In genomic region chr6:21593412-21593926, GRCh38 we compare ENCODE assay signal across 8 cellular contexts. TPM values are rescaled to one million over a fixed set of nuclear protein-coding genes. Genes with fewer than 3 reads are reported as not detected.
DNase-seq lines count a peak whose midpoint lies in the region; ATAC-seq and TF ChIP-seq lines count a peak whose summit lies in the region.

SOX4 (plus strand) TSS chr6:21593751; CDS start chr6:21594535, 784 bp downstream.

- peak within 1 kb of the TSS; percentile 76 for H3K4me2 ChIP-seq in DND-41 (ENCODE audit: insufficient read depth, low read length)

- no peak within 1 kb of the TSS for H2AFZ ChIP-seq in DND-41 (ENCODE audit: low read depth, low read length)

- H3K27ac ChIP-seq in DND-41 (ENCODE audit: low read length) (peak within 1 kb of the TSS; percentile 92), HUES64 (ENCODE audit: low read depth, low read length) (peak within 1 kb of the TSS; percentile 67), stomach (peak within 1 kb of the TSS; percentile 88 to 97 (median 96))

- H4K20me1 ChIP-seq in DND-41 (ENCODE audit: insufficient read depth, low read length), result peaks cover 36% of the 10 kb centered on the region

- H3K79me2 ChIP-seq in DND-41 (ENCODE audit: insufficient read depth, low read length), result peaks cover 64% of the 10 kb centered on the region

- peak within 1 kb of the TSS; percentile 73 for H3K9ac ChIP-seq in DND-41 (ENCODE audit: low read depth, low read length)
- H3K9ac ChIP-seq in HUES64 (ENCODE audit: low read depth, low read length), result peak within 1 kb of the TSS; percentile 93
- peak within 1 kb of the TSS; percentile 98 for H3K9ac ChIP-seq in NT2/D1 (ENCODE audit: insufficient read length, low read depth)

- peak within 1 kb of the TSS; percentile 50 to 67 for H3K4me3 ChIP-seq in DND-41 (ENCODE audit: low read depth in 1 of 2, low read length in 2 of 2)
- peak within 1 kb of the TSS; percentile 88 for H3K4me3 ChIP-seq in HUES64 (ENCODE audit: low read length)
- H3K4me3 ChIP-seq in NT2/D1 (ENCODE audit: insufficient read length, low read depth), result peak within 1 kb of the TSS; percentile 95
- peak within 1 kb of the TSS; percentile 57 for H3K4me3 ChIP-seq in mononuclear cell (ENCODE audit: low read length)
- peak within 1 kb of the TSS; percentile 68 to 82 (median 80) for H3K4me3 ChIP-seq in stomach

- no peak for TF ChIP-seq EP300 in stomach (IDR thresholded peaks at IDR 0.05)

- H3K4me1 ChIP-seq in DND-41 (ENCODE audit: insufficient read depth, low read length) (peaks cover 30% of the 10 kb centered on the region), HUES64 (ENCODE audit: insufficient read depth, low read length) (peaks cover 21% of the 10 kb centered on the region), NT2/D1 (ENCODE audit: insufficient read depth, insufficient read length) (no peaks in the 10 kb centered on the region), mononuclear cell (ENCODE audit: insufficient read depth, low read length) (peaks cover 39% of the 10 kb centered on the region), stomach (peaks cover 12 to 30% (median 23%) of the 10 kb centered on the region in 4 donors)

- TF ChIP-seq POLR2A in stomach (IDR thresholded peaks at IDR 0.05), result peak in 1 of 4 donors; percentile 64

- intact Hi-C loops in stomach (cut with DNase I; ENCODE audit: low total_unique reads), result no loop called here

- H3K27me3 ChIP-seq in DND-41 (ENCODE audit: insufficient read depth, low read length, poor library complexity) (no peaks in the 10 kb centered on the region), HUES64 (ENCODE audit: insufficient read depth, low read length) (0 out of 2 replicates have a peak, but pooled peaks cover 2% of the 10 kb centered on the region), NT2/D1 (ENCODE audit: insufficient read depth, insufficient read length) (no peaks in the 10 kb centered on the region), mononuclear cell (ENCODE audit: insufficient read depth, low read length) (peaks cover 14% of the 10 kb centered on the region), stomach (no peaks in the 10 kb centered on the region)

- ATAC-seq in DND-41 (ENCODE audit: insufficient read depth, low read depth) (peak; percentile 77), GM21576 (IDR thresholded peaks at IDR 0.05; ENCODE audit: unreplicated experiment) (peak; percentile 67), esophagus mucosa (peak; percentile 82)

- TF ChIP-seq CTCF in DND-41 (IDR thresholded peaks at IDR 0.05; ENCODE audit: borderline replicate concordance, extremely low read depth, low read length, poor library complexity, severe bottlenecking), result no peak
- TF ChIP-seq CTCF in stomach (IDR thresholded peaks at IDR 0.05), result no peak

- peaks cover 39% of the 10 kb centered on the region for H3K36me3 ChIP-seq in DND-41 (ENCODE audit: insufficient read depth, low read length)
- peaks cover 29% of the 10 kb centered on the region for H3K36me3 ChIP-seq in HUES64 (ENCODE audit: insufficient read depth, low read length)
- H3K36me3 ChIP-seq in NT2/D1 (ENCODE audit: insufficient read depth, insufficient read length, low read length), result peaks cover 26% of the 10 kb centered on the region
- H3K36me3 ChIP-seq in stomach, result no peaks in the 10 kb centered on the region

- H3K9me3 ChIP-seq in DND-41 (ENCODE audit: insufficient read depth, low read length, severe bottlenecking) (no peaks in the 10 kb centered on the region), HUES64 (ENCODE audit: insufficient read depth, low read depth, low read length) (no peaks in the 10 kb centered on the region), NT2/D1 (ENCODE audit: insufficient read depth, low read length) (no peaks in the 10 kb centered on the region), mononuclear cell (ENCODE audit: low read depth, low read length) (no peaks in the 10 kb centered on the region), stomach (no peaks in the 10 kb centered on the region)

- DNase-seq in DND-41 (peak; percentile 99), NT2/D1 (ENCODE audit: low read depth, low spot score) (peak; percentile 85), activated T-cell treated with anti-CD3 and anti-CD28 coated beads for 24 hours (ENCODE audit: low read depth) (peak; percentile 44), stomach (peak; percentile 94)

- 1% methylated on average over 19 of the region's 19 CpGs for WGBS in HUES64
- WGBS in stomach, 5 donors, result 0% methylated on average over 19 of the region's 19 CpGs

RNA-seq across cellular contexts. Expression of gene SOX4, which starts in this region (rescaled TPM):
- polyA plus RNA-seq in HUES64 (2013, experiment 1 of 2), result 60.3 TPM
- polyA plus RNA-seq in HUES64 (2013, experiment 2 of 2), result 73.4 TPM
- total RNA-seq in esophagus mucosa (10.5 TPM), mononuclear cell (16.5 TPM), stomach (10 to 100 TPM in 4 of 5 donors, 1 to 10 TPM in 1; 1.2 to 62.0 (median 28.1) TPM)
- 10 to 100 TPM in 2 of 3 donors, 1 to 10 TPM in 1; 5.3 to 21.3 (median 11.8) TPM for polyA plus RNA-seq in stomach

Comparison
In these comparisons a context has a peak if more than half of its experiments do, and no peak if none do; other contexts are left out.
1. Peak in every context shown above with its lines: DNase-seq, ATAC-seq, H3K4me3 ChIP-seq and H3K27ac ChIP-seq.
2. DNase-seq: peak in every context shown above with its lines; median percentile 99 in DND-41; 94 in stomach; 85 in NT2/D1; 44 in activated T-cell treated with anti-CD3 and anti-CD28 coated beads for 24 hours.